In the genomic region with DNA sequence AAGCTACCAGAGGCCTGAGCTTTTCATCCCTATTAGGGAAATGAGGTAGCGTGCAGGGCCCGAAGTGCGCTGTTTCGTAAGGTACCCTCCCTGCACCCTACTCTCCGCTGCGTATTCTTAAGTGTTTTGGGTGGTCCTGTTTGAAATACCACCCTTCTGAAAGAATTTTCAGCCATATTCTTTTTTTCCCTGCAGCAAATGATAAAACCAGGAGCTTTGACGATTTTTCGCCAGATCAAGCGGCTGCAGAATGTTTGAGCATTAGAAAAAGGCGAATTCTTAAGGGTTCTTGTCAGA, we compare ENCODE assay signal across 8 cellular contexts. TPM values are rescaled to one million over a fixed set of nuclear protein-coding genes. Genes with fewer than 3 reads are reported as not detected.
DNase-seq lines count a peak whose midpoint lies in the region; ATAC-seq, FAIRE-seq and TF ChIP-seq lines count a peak whose summit lies in the region.

No MANE protein-coding gene starts in this region.

- ATAC-seq in GM19035 (IDR thresholded peaks at IDR 0.05; ENCODE audit: unreplicated experiment) (no peak), HG03460 (IDR thresholded peaks at IDR 0.05; ENCODE audit: unreplicated experiment) (no peak)

- H3K79me2 ChIP-seq in OCI-LY7 (ENCODE audit: insufficient read depth, low read depth, low read length): peaks cover 89% of the 10 kb centered on the region

- no peak for FAIRE-seq in GM12891 (lab: Jason Lieb, UNC)

- peak overlapping the region; percentile 94 for H3K4me2 ChIP-seq in OCI-LY7 (ENCODE audit: low read length)

- H2AFZ ChIP-seq in OCI-LY7 (ENCODE audit: low read length): peak overlapping the region; percentile 92; the same call in 1 of the 2 replicates

- no TSS peak for BruUV-seq in OCI-LY7 (replicated peaks; lab: Mats Ljungman, UMichigan)

- H3K27ac ChIP-seq in OCI-LY7 (ENCODE audit: low read depth, low read length, poor library complexity, severe bottlenecking) (peak overlapping the region; percentile 85), colonic mucosa (peak overlapping the region; percentile 93), mesodermal cell (ENCODE audit: low read depth, low read length, severe bottlenecking) (peak overlapping the region; percentile 91)

- H3K36me3 ChIP-seq in OCI-LY7 (ENCODE audit: insufficient read depth, low read length) (peaks cover 44% of the 10 kb centered on the region), colonic mucosa (no peaks in the 10 kb centered on the region), mesodermal cell (ENCODE audit: control insufficient read depth, insufficient read depth, low read length) (peaks cover 8% of the 10 kb centered on the region)

- H3K4me1 ChIP-seq in OCI-LY7 (ENCODE audit: insufficient read depth, low read length, poor library complexity, severe bottlenecking) (peaks cover 30% of the 10 kb centered on the region), colonic mucosa (peaks cover 3% of the 10 kb centered on the region), mesodermal cell (ENCODE audit: control insufficient read depth, insufficient read depth, low read length, poor library complexity, severe bottlenecking) (peaks cover 7% of the 10 kb centered on the region)

- POLR2A ChIA-PET in OCI-LY7 (lab: Charles Lee): interaction anchor here (0.7 to 1.9 kb wide), 10 partner anchors 10 to 234 kb away, joined by 3 to 6 read pairs (median 4); no protein-coding TSS in a partner anchor

- WGBS in mesodermal cell (ENCODE audit: insufficient coverage in 2 of 2), 2 experiments: 0 to 2% methylated on average over 6 to 9 of the region's 10 CpGs

- DNase-seq in GM12891 (ENCODE audit: insufficient read length, low spot score): no peak
- DNase-seq in OCI-LY7 (ENCODE audit: low spot score): peak; percentile 54
- no peak for DNase-seq in colonic mucosa
- no peak for DNase-seq in NCI-H128 (lab: John Stamatoyannopoulos, UW; ENCODE audit: unreplicated experiment)
- no peak for DNase-seq in Ammon's horn (ENCODE audit: low spot score)

- TF ChIP-seq POLR2A in GM12891 (IDR thresholded peaks at IDR 0.05; ENCODE audit: low read depth, low read length): no peak

- no peaks in the 10 kb centered on the region for H3K27me3 ChIP-seq in colonic mucosa

- CTCF ChIA-PET in OCI-LY7 (lab: Charles Lee; ENCODE audit: unreplicated experiment): no interaction called here

- TF ChIP-seq CTCF in OCI-LY7 (conservative IDR thresholded peaks at IDR 0.05; ENCODE audit: low read length) (no peak), colonic mucosa (IDR thresholded peaks at IDR 0.05) (no peak)

- peak overlapping the region; percentile 89 to 99 for H3K9ac ChIP-seq in colonic mucosa (ENCODE audit: low read depth in 2 of 2, low read length in 2 of 2)

- H3K9me3 ChIP-seq in OCI-LY7 (ENCODE audit: low read length): no peaks in the 10 kb centered on the region
- no peaks in the 10 kb centered on the region for H3K9me3 ChIP-seq in colonic mucosa
- no peaks in the 10 kb centered on the region for H3K9me3 ChIP-seq in mesodermal cell (ENCODE audit: control insufficient read depth, low read length)

- intact Hi-C loops in OCI-LY7 (cut with micrococcal nuclease; ENCODE audit: unreplicated experiment): loop anchor here (2.0 to 5.0 kb wide), 4 partner anchors 61 to 225 kb away; a partner anchor contains a TSS
- intact Hi-C loops in colonic mucosa (cut with DNase I): no loop called here

- peaks cover 36% of the 10 kb centered on the region for H4K20me1 ChIP-seq in OCI-LY7 (ENCODE audit: insufficient read depth, low read length)

- no peaks in the 10 kb centered on the region for H3K9me2 ChIP-seq in OCI-LY7 (ENCODE audit: insufficient read depth, low read length)

- H3K4me3 ChIP-seq in OCI-LY7 (ENCODE audit: low read depth, low read length, poor library complexity, severe bottlenecking): peak overlapping the region; percentile 99
- H3K4me3 ChIP-seq in colonic mucosa: peak overlapping the region; percentile 61
- H3K4me3 ChIP-seq in mesodermal cell (ENCODE audit: extremely low read depth, insufficient read depth, low read length, poor library complexity, severe bottlenecking): peak overlapping the region; percentile 98

TF ChIP-seq in GM12891, 5 proteins besides CTCF, POLR2A, EP300 and RAD21:
- TF ChIP-seq TAF1 (IDR thresholded peaks at IDR 0.05; ENCODE audit: low read depth, low read length) (no peak), POU2F2 (IDR thresholded peaks at IDR 0.05; ENCODE audit: low read depth, low read length) (0 out of 2 replicates have a peak, but pooled peaks have one; percentile 41)

RNA-seq across cellular contexts. Expression of a gene that starts 1.2 kb away (rescaled TPM):
- 6.6 TPM for polyA plus RNA-seq in GM12891 (2012; ENCODE audit: low read depth, missing spikeins)
- 23.3 and 27.4 TPM in 2 replicates for total RNA-seq in OCI-LY7 (2014; rRNA removed; shearing (Covaris generic))
- total RNA-seq in OCI-LY7 (2022) (30.0 and 30.4 TPM in 2 replicates), colonic mucosa (10 to 100 TPM; 20.1 to 25.5 TPM)
- polyA plus RNA-seq in mesodermal cell (2013, experiment 1 of 2): 12.6 TPM
- polyA plus RNA-seq in mesodermal cell (2013, experiment 2 of 2): 14.2 TPM
